23 cellular contexts compared by ENCODE assay signal in genomic region chr22:30596886-30597285, GRCh38. TPM values are rescaled to one million over a fixed set of nuclear protein-coding genes. Genes with fewer than 3 reads are reported as not detected.
"Had no signal": no experiment of that assay in that cellular context is flagged by ENCODE, and none has a peak within 500 bp of the region (broad histone marks: within the 10 kb centered on the region; RNA-seq: fewer than 3 reads in every experiment).

No MANE protein-coding gene starts in this region.

- FAIRE-seq: kidney had no signal

- H3K27me3 ChIP-seq: sigmoid colon, transverse colon had no signal

- H3K4me3 ChIP-seq: esophagus squamous epithelium, gastroesophageal sphincter, left ventricle myocardium inferior, lung, psoas muscle, sigmoid colon, skin epidermis, thoracic aorta, transverse colon had no signal

- DNase-seq: effector memory CD8-positive, alpha-beta T cell; esophagus squamous epithelium; foreskin fibroblast; glutamatergic neuron; kidney; left cardiac atrium; left ventricle myocardium inferior; mesenchymal stem cell; midbrain; retina; sigmoid colon; stimulated activated CD4-positive, alpha-beta T cell treated with anti-CD3 and anti-CD28 coated beads, Interleukin-2, amount 100 ng/mL, for 24 hours; stimulated activated CD4-positive, alpha-beta T cell treated with anti-CD3 and anti-CD28 coated beads, Interleukin-4, amount 100 ng/mL, for 4 hours; stimulated activated naive B cell treated with anti-CD40 and anti-IgM and Interleukin-4, amounts not matched to agents 10 μg/mL and 1 μg/mL and 100 μg/mL, for 72 hours; stimulated activated naive CD8-positive, alpha-beta T cell treated with anti-CD3 and anti-CD28 coated beads, Interleukin-15, amount 100 ng/mL, for 72 hours; substantia nigra; transverse colon had no signal

- H3K27ac ChIP-seq: esophagus squamous epithelium, gastroesophageal sphincter, left ventricle myocardium inferior, psoas muscle, sigmoid colon, skin epidermis, thoracic aorta, transverse colon had no signal

- H3K4me1 ChIP-seq: psoas muscle had no signal

- H3K9me3 ChIP-seq: esophagus squamous epithelium, gastroesophageal sphincter, left ventricle myocardium inferior, psoas muscle, sigmoid colon, thoracic aorta, transverse colon had no signal

- H3K27me3 Mint-ChIP-seq: stimulated activated naive CD8-positive, alpha-beta T cell treated with anti-CD3 and anti-CD28 coated beads, Interleukin-15, amount 100 ng/mL, for 72 hours had no signal

- H3K36me3 Mint-ChIP-seq: stimulated activated naive B cell treated with anti-CD40 and anti-IgM and Interleukin-4, amounts not matched to agents 10 μg/mL and 1 μg/mL and 100 μg/mL, for 72 hours had no signal

- ATAC-seq: effector memory CD8-positive, alpha-beta T cell; gastroesophageal sphincter; left cardiac atrium; psoas muscle; stimulated activated naive B cell treated with anti-CD40 and anti-IgM and Interleukin-4, amounts not matched to agents 10 μg/mL and 1 μg/mL and 100 μg/mL, for 72 hours; stimulated activated naive CD8-positive, alpha-beta T cell treated with anti-CD3 and anti-CD28 coated beads, Interleukin-15, amount 100 ng/mL, for 72 hours had no signal

- H3K36me3 ChIP-seq: esophagus squamous epithelium, gastroesophageal sphincter, left ventricle myocardium inferior, sigmoid colon, thoracic aorta, transverse colon had no signal

- H3K4me3 Mint-ChIP-seq: effector memory CD8-positive, alpha-beta T cell; nephron; stimulated activated naive B cell treated with anti-CD40 and anti-IgM and Interleukin-4, amounts not matched to agents 10 μg/mL and 1 μg/mL and 100 μg/mL, for 72 hours; stimulated activated naive CD8-positive, alpha-beta T cell treated with anti-CD3 and anti-CD28 coated beads, Interleukin-15, amount 100 ng/mL, for 72 hours had no signal

- H3K27ac Mint-ChIP-seq: effector memory CD8-positive, alpha-beta T cell; nephron; stimulated activated naive B cell treated with anti-CD40 and anti-IgM and Interleukin-4, amounts not matched to agents 10 μg/mL and 1 μg/mL and 100 μg/mL, for 72 hours; stimulated activated naive CD8-positive, alpha-beta T cell treated with anti-CD3 and anti-CD28 coated beads, Interleukin-15, amount 100 ng/mL, for 72 hours had no signal

- H3K4me1 Mint-ChIP-seq: nephron; stimulated activated naive B cell treated with anti-CD40 and anti-IgM and Interleukin-4, amounts not matched to agents 10 μg/mL and 1 μg/mL and 100 μg/mL, for 72 hours had no signal

- H3K9me3 Mint-ChIP-seq: effector memory CD8-positive, alpha-beta T cell; nephron; stimulated activated naive B cell treated with anti-CD40 and anti-IgM and Interleukin-4, amounts not matched to agents 10 μg/mL and 1 μg/mL and 100 μg/mL, for 72 hours; stimulated activated naive CD8-positive, alpha-beta T cell treated with anti-CD3 and anti-CD28 coated beads, Interleukin-15, amount 100 ng/mL, for 72 hours had no signal

RNA-seq across cellular contexts. Expression of gene SEC14L6, which starts 50.3 kb away (rescaled TPM):
- total RNA-seq: left ventricle myocardium inferior, psoas muscle had no signal
- polyA plus RNA-seq: psoas muscle had no signal
